Comparison of ENCODE assay signal across 1 cellular context in genomic region chr5:176694631-176695030, GRCh38.
TF ChIP-seq lines count a peak whose summit lies in the region.

No MANE protein-coding gene starts in this region.

TF ChIP-seq in H1, 55 proteins besides CTCF, POLR2A, EP300 and RAD21 (continued from another document):
- TF ChIP-seq SUZ12 (IDR thresholded peaks at IDR 0.05; ENCODE audit: low read length) (no peak), SRF (IDR thresholded peaks at IDR 0.05; ENCODE audit: low read depth, low read length) (no peak)
